ENCODE assay signal across 13 cellular contexts in the genomic region with DNA sequence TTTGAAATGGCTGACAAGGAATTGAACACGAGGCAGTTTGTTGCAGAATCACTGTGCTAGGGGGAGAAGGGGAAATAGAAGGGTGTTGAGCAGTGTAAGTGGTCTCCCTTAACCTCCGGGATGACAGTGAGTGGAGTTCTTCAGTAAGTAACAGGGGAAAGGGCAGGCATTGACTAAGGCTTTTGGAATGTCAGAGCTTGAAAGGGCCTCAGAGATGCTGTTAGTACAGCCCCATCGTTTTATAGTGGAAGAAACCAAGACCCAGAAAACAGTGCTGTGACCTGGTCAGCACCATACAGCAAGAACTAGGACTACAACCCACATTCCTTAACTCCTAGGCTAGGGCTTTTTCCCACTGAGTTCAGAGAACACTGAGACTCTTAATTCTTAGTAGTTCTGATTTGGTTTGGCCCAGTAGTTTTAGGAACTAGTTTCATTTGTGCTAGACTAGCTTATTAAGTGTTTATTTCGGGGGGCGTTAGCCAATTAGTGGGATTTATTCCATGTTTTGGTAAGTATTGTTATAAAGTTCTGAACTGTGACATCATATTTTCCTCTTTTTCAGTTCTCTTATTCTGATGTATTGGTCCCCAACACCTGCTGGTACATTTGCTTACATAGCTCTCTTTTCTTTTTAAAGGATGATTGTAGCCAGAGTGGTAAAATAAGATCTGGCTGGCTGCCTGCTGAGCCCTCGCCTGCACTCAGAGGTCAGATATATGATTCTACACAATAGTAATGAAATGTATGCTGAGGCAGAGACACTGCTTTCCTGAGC. TPM values are rescaled to one million over a fixed set of nuclear protein-coding genes. Genes with fewer than 3 reads are reported as not detected.
DNase-seq lines count a peak whose midpoint lies in the region; ATAC-seq, FAIRE-seq and TF ChIP-seq lines count a peak whose summit lies in the region.
"Had no signal": no experiment of that assay in that cellular context is flagged by ENCODE, and none has a peak within 500 bp of the region (broad histone marks: within the 10 kb centered on the region; RNA-seq: fewer than 3 reads in every experiment).

No MANE protein-coding gene starts in this region.

- BruUV-seq in MCF 10A (replicated peaks; lab: Mats Ljungman, UMichigan) (no TSS peak), mammary epithelial cell (replicated peaks; lab: Mats Ljungman, UMichigan) (no TSS peak)

- CTCF ChIA-PET in MCF 10A (lab: Yijun Ruan, JAX) (no interaction called here), mammary epithelial cell (lab: Charles Lee; ENCODE audit: low non-redundant PET) (interaction anchor here (0.6 kb wide), 1 partner anchor 978 kb away, joined by 4 read pairs; no protein-coding TSS in a partner anchor), WTC11 (lab: Charles Lee) (interaction anchor here (0.5 kb wide), 1 partner anchor 47 kb away, joined by 4 read pairs; no protein-coding TSS in a partner anchor)

- TF ChIP-seq CTCF in MCF 10A (IDR thresholded peaks at IDR 0.05; ENCODE audit: unreplicated experiment) (no peak), mammary epithelial cell (conservative IDR thresholded peaks at IDR 0.05 in 1 of 2, IDR thresholded peaks at IDR 0.05 in 1 of 2; ENCODE audit: extremely low read depth in 1 of 2, insufficient read depth in 1 of 2, low read depth in 1 of 2, low read length in 2 of 2) (no peak), WTC11 (IDR thresholded peaks at IDR 0.05) (no peak)

- H3K4me3 Mint-ChIP-seq in MCF 10A (ENCODE audit: unreplicated experiment) (no peak overlapping the region), WTC11 (no peak overlapping the region)
- H3K4me3 Mint-ChIP-seq: activated CD4-positive, alpha-beta T cell treated with anti-CD3 and anti-CD28 coated beads, Interleukin-2, amount 10 ng/mL, durations not matched to agents 7 days and 5 days had no signal

- H3K36me3 Mint-ChIP-seq in MCF 10A (ENCODE audit: insufficient read depth, unreplicated experiment) = peaks cover 35% of the 10 kb centered on the region
- H3K36me3 Mint-ChIP-seq in WTC11 = peaks cover 27% of the 10 kb centered on the region

- no peak overlapping the region for H3K9ac ChIP-seq in mammary epithelial cell (ENCODE audit: insufficient read depth, low read length)

- no peak overlapping the region for H2AFZ ChIP-seq in mammary epithelial cell (ENCODE audit: low read depth, low read length)

- H3K27ac Mint-ChIP-seq in MCF 10A (ENCODE audit: low read depth, unreplicated experiment) = peak overlapping the region; percentile 72
- no peak overlapping the region for H3K27ac Mint-ChIP-seq in WTC11
- H3K27ac Mint-ChIP-seq: activated CD4-positive, alpha-beta T cell treated with anti-CD3 and anti-CD28 coated beads, Interleukin-2, amount 10 ng/mL, durations not matched to agents 7 days and 5 days had no signal

- in situ Hi-C loops in mammary epithelial cell (cut with MboI; ENCODE audit: low sequenced_read_pairs in 2 of 2) = no loop called here

- no peak overlapping the region for H3K4me2 ChIP-seq in mammary epithelial cell (ENCODE audit: insufficient read depth, low read depth, low read length)

- no peak for FAIRE-seq in urothelium cell line (lab: Jason Lieb, UNC)

- POLR2A ChIA-PET in MCF 10A (lab: Yijun Ruan, JAX) = interaction anchor here (0.6 kb wide), 1 partner anchor 217 kb away, joined by 3 read pairs; no protein-coding TSS in a partner anchor
- POLR2A ChIA-PET in WTC11 (lab: Charles Lee) = no interaction called here

- dilution Hi-C loops in mammary epithelial cell (cut with HindIII; ENCODE audit: low sequenced_read_pairs) = no loop called here

- WGBS in mammary epithelial cell (ENCODE audit: low coverage, missing lambda C conversion rate) = 98% methylated on average over 6 of the region's 6 CpGs

- H3K9me3 ChIP-seq in mammary epithelial cell (replicated peaks; ENCODE audit: insufficient read depth, low read length) = no peaks in the 10 kb centered on the region
- H3K9me3 ChIP-seq: lower lobe of right lung had no signal

- no peak overlapping the region for H3K27ac ChIP-seq in mammary epithelial cell (ENCODE audit: insufficient read depth, low read depth, low read length)
- no peak overlapping the region for H3K27ac ChIP-seq in substantia nigra (ENCODE audit: low read depth, low read length, poor library complexity, severe bottlenecking)
- H3K27ac ChIP-seq: lower lobe of right lung had no signal

- H3K79me2 ChIP-seq in mammary epithelial cell (ENCODE audit: insufficient read depth, low read length) = peaks cover 4% of the 10 kb centered on the region

- peaks cover 29% of the 10 kb centered on the region for H3K4me1 ChIP-seq in mammary epithelial cell (ENCODE audit: insufficient read depth, low read length)

- no peaks in the 10 kb centered on the region for H3K27me3 ChIP-seq in mammary epithelial cell (ENCODE audit: insufficient read depth, low read length)

- no peak; the same call in 1 of the 2 replicates for ATAC-seq in WTC11

- H3K36me3 ChIP-seq in mammary epithelial cell (ENCODE audit: insufficient read depth, low read length) = peaks cover 9% of the 10 kb centered on the region

- H3K4me1 Mint-ChIP-seq in MCF 10A (ENCODE audit: insufficient read depth, unreplicated experiment) = peaks cover 15% of the 10 kb centered on the region
- peaks cover 24% of the 10 kb centered on the region for H3K4me1 Mint-ChIP-seq in WTC11

- H3K27me3 Mint-ChIP-seq in MCF 10A (ENCODE audit: insufficient read depth, unreplicated experiment) = no peaks in the 10 kb centered on the region
- H3K27me3 Mint-ChIP-seq in WTC11 (ENCODE audit: low read depth) = no peaks in the 10 kb centered on the region
- H3K27me3 Mint-ChIP-seq: activated CD4-positive, alpha-beta T cell treated with anti-CD3 and anti-CD28 coated beads, Interleukin-2, amount 10 ng/mL, durations not matched to agents 7 days and 5 days had no signal

- H3K4me3 ChIP-seq in mammary epithelial cell (replicated peaks in 1 of 3; ENCODE audit: insufficient read depth in 1 of 3, low read depth in 2 of 3, low read length in 3 of 3) = no peak overlapping the region
- H3K4me3 ChIP-seq: lower lobe of right lung had no signal

- H3K9me3 Mint-ChIP-seq in MCF 10A (ENCODE audit: unreplicated experiment) (no peaks in the 10 kb centered on the region), WTC11 (no peaks in the 10 kb centered on the region)
- H3K9me3 Mint-ChIP-seq: activated CD4-positive, alpha-beta T cell treated with anti-CD3 and anti-CD28 coated beads, Interleukin-2, amount 10 ng/mL, durations not matched to agents 7 days and 5 days had no signal

- intact Hi-C loops in MCF 10A (cut with micrococcal nuclease) = no loop called here
- intact Hi-C loops in mammary epithelial cell (cut with micrococcal nuclease) = no loop called here

- DNase-seq in MCF 10A (ENCODE audit: unreplicated experiment) = no peak
- no peak for DNase-seq in mammary epithelial cell
- DNase-seq in RPMI8226 = peak; percentile 94
- DNase-seq in foreskin melanocyte = peak; percentile 9
- peak; percentile 50 for DNase-seq in urothelium cell line (ENCODE audit: low spot score)
- no peak for DNase-seq in substantia nigra (lab: John Stamatoyannopoulos, UW)
- no peak for DNase-seq in WTC11 (ENCODE audit: low spot score)
- DNase-seq in AG08395 (ENCODE audit: low spot score) = no peak
- DNase-seq: activated CD4-positive, alpha-beta T cell treated with anti-CD3 and anti-CD28 coated beads, Interleukin-2, amount 10 ng/mL, durations not matched to agents 7 days and 5 days; activated gamma-delta T cell treated with Interleukin-2 at 50 U/mL for 16 hours; glutamatergic neuron; lower lobe of right lung; NCI-H524 treated with DMSO at 0.1 percent for 48 hours had no signal

- no peaks in the 10 kb centered on the region for H4K20me1 ChIP-seq in mammary epithelial cell (ENCODE audit: insufficient read depth, low read length)

TF ChIP-seq in WTC11, 78 proteins besides CTCF, POLR2A, EP300 and RAD21 (continues in another document):
- TF ChIP-seq, protein P1, sequence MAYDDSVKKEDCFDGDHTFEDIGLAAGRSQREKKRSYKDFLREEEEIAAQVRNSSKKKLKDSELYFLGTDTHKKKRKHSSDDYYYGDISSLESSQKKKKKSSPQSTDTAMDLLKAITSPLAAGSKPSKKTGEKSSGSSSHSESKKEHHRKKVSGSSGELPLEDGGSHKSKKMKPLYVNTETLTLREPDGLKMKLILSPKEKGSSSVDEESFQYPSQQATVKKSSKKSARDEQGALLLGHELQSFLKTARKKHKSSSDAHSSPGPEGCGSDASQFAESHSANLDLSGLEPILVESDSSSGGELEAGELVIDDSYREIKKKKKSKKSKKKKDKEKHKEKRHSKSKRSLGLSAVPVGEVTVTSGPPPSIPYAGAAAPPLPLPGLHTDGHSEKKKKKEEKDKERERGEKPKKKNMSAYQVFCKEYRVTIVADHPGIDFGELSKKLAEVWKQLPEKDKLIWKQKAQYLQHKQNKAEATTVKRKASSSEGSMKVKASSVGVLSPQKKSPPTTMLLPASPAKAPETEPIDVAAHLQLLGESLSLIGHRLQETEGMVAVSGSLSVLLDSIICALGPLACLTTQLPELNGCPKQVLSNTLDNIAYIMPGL (CRISPR knock-in tag; IDR thresholded peaks at IDR 0.05) = no peak
- TF ChIP-seq, protein P2, sequence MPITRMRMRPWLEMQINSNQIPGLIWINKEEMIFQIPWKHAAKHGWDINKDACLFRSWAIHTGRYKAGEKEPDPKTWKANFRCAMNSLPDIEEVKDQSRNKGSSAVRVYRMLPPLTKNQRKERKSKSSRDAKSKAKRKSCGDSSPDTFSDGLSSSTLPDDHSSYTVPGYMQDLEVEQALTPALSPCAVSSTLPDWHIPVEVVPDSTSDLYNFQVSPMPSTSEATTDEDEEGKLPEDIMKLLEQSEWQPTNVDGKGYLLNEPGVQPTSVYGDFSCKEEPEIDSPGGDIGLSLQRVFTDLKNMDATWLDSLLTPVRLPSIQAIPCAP (CRISPR knock-in tag; IDR thresholded peaks at IDR 0.05) = no peak
- TF ChIP-seq IRF2 (CRISPR knock-in tag; IDR thresholded peaks at IDR 0.05; ENCODE audit: borderline replicate concordance, low read depth) (no peak), FOXP1 (CRISPR knock-in tag; IDR thresholded peaks at IDR 0.05; ENCODE audit: borderline replicate concordance) (no peak)
- TF ChIP-seq, protein P3, sequence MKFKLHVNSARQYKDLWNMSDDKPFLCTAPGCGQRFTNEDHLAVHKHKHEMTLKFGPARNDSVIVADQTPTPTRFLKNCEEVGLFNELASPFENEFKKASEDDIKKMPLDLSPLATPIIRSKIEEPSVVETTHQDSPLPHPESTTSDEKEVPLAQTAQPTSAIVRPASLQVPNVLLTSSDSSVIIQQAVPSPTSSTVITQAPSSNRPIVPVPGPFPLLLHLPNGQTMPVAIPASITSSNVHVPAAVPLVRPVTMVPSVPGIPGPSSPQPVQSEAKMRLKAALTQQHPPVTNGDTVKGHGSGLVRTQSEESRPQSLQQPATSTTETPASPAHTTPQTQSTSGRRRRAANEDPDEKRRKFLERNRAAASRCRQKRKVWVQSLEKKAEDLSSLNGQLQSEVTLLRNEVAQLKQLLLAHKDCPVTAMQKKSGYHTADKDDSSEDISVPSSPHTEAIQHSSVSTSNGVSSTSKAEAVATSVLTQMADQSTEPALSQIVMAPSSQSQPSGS (CRISPR knock-in tag; IDR thresholded peaks at IDR 0.05; ENCODE audit: borderline replicate concordance, low read depth) = no peak

RNA-seq across cellular contexts. Expression of a gene that starts 34.2 kb away (rescaled TPM):
- total RNA-seq in MCF 10A (2022) = 139 and 164 TPM in 2 replicates
- total RNA-seq in mammary epithelial cell = 100 to 1,000 TPM; 215 to 220 TPM
- 498 TPM for polyA plus RNA-seq in mammary epithelial cell
- polyA minus RNA-seq in mammary epithelial cell = 220 TPM
- 223 to 245 TPM (median 224 TPM) in 3 replicates for total RNA-seq in WTC11 (2021)

Comparison
In these comparisons a context has a peak if more than half of its experiments do, and no peak if none do; other contexts are left out.
1. DNase-seq: peak in RPMI8226 (single experiment), foreskin melanocyte (single experiment) and urothelium cell line (single experiment); none in MCF 10A (single experiment), mammary epithelial cell (single experiment), substantia nigra (0 of 49), WTC11 (single experiment) and AG08395 (single experiment).